ENCODE assay signal across 25 cellular contexts in genomic region chr11:35085766-35086165, GRCh38. TPM values are rescaled to one million over a fixed set of nuclear protein-coding genes. Genes with fewer than 3 reads are reported as not detected.
A peak's percentile ranks its signal among the peaks of the same experiment; 100 is the strongest.
DNase-seq lines count a peak whose midpoint lies in the region; ATAC-seq and TF ChIP-seq lines count a peak whose summit lies in the region.
"Had no signal": no experiment of that assay in that cellular context is flagged by ENCODE, and none has a peak within 500 bp of the region (broad histone marks: within the 10 kb centered on the region; RNA-seq: fewer than 3 reads in every experiment).

No MANE protein-coding gene starts in this region.

- H3K36me3 ChIP-seq in Panc1 (ENCODE audit: control insufficient read depth, insufficient read depth, low read length) (no peaks in the 10 kb centered on the region), heart left ventricle (no peaks in the 10 kb centered on the region), mucosa of descending colon (ENCODE audit: low read depth) (no peaks in the 10 kb centered on the region)
- H3K36me3 ChIP-seq: colonic mucosa, left lung, upper lobe of right lung had no signal

- intact Hi-C loops in Panc1 (cut with micrococcal nuclease; ENCODE audit: unreplicated experiment): no loop called here
- intact Hi-C loops in heart left ventricle (cut with DNase I): loop anchor here in 1 of 10 donors (5.0 kb wide), 1 partner anchor 42 kb away; no protein-coding TSS in a partner anchor
- intact Hi-C loops in mucosa of descending colon (cut with DNase I, micrococcal nuclease): no loop called here

- H3K4me3 Mint-ChIP-seq in activated CD8-positive, alpha-beta memory T cell treated with anti-CD3 and anti-CD28 coated beads, Interleukin-2, amount 10 ng/mL, durations not matched to agents 7 days and 5 days: no peak overlapping the region
- no peak overlapping the region for H3K4me3 Mint-ChIP-seq in osteocyte (ENCODE audit: unreplicated experiment)
- no peak overlapping the region for H3K4me3 Mint-ChIP-seq in stimulated activated naive CD8-positive, alpha-beta T cell treated with anti-CD3 and anti-CD28 coated beads, Interleukin-15, amount 100 ng/mL, for 72 hours
- H3K4me3 Mint-ChIP-seq: activated CD4-positive, alpha-beta T cell treated with anti-CD3 and anti-CD28 coated beads for 36 hours; activated naive CD8-positive, alpha-beta T cell treated with anti-CD3 and anti-CD28 coated beads for 36 hours; natural killer cell had no signal

- TF ChIP-seq CTCF in Panc1 (IDR thresholded peaks at IDR 0.05) (no peak), heart left ventricle (IDR thresholded peaks at IDR 0.05) (no peak), osteocyte (IDR thresholded peaks at IDR 0.05) (no peak), mucosa of descending colon (IDR thresholded peaks at IDR 0.05) (no peak)

- peaks cover 37% of the 10 kb centered on the region for H3K4me1 ChIP-seq in Panc1 (ENCODE audit: control insufficient read depth, insufficient read depth, low read length)
- H3K4me1 ChIP-seq in heart left ventricle: peaks cover 0 to 72% (median 44%) of the 10 kb centered on the region in 12 donors
- H3K4me1 ChIP-seq in mucosa of descending colon (ENCODE audit: low read depth): peaks cover 6% of the 10 kb centered on the region
- H3K4me1 ChIP-seq: colonic mucosa had no signal

- no peaks in the 10 kb centered on the region for H3K27me3 ChIP-seq in Panc1 (ENCODE audit: control insufficient read depth, insufficient read depth, low read length)
- no peaks in the 10 kb centered on the region for H3K27me3 ChIP-seq in heart left ventricle
- H3K27me3 ChIP-seq: colonic mucosa, left lung, upper lobe of right lung had no signal

- peak overlapping the region; percentile 98 for H3K27ac ChIP-seq in Panc1 (ENCODE audit: low read length)
- H3K27ac ChIP-seq in heart left ventricle: peak overlapping the region in 2 of 12 donors; percentile 29 to 30
- H3K27ac ChIP-seq: 22Rv1, colonic mucosa, left lung, PC-9, upper lobe of right lung had no signal

- H3K4me3 ChIP-seq in Panc1 (ENCODE audit: low read depth in 2 of 2, low read length in 2 of 2): no peak overlapping the region
- no peak overlapping the region for H3K4me3 ChIP-seq in heart left ventricle
- H3K4me3 ChIP-seq in mucosa of descending colon: no peak overlapping the region
- H3K4me3 ChIP-seq: colonic mucosa, left lung, PC-9, upper lobe of right lung had no signal

- no peak for ATAC-seq in activated CD8-positive, alpha-beta memory T cell treated with anti-CD3 and anti-CD28 coated beads, Interleukin-2, amount 10 ng/mL, durations not matched to agents 7 days and 5 days
- ATAC-seq in Panc1 (no peak), heart left ventricle (peak in 2 of 4 donors; percentile 18 to 42), mucosa of descending colon (no peak)
- no peak for ATAC-seq in stimulated activated naive CD8-positive, alpha-beta T cell treated with anti-CD3 and anti-CD28 coated beads, Interleukin-15, amount 100 ng/mL, for 72 hours
- ATAC-seq: activated CD4-positive, alpha-beta T cell treated with anti-CD3 and anti-CD28 coated beads for 36 hours; left lung; natural killer cell; upper lobe of right lung had no signal

- no peaks in the 10 kb centered on the region for H3K9me3 Mint-ChIP-seq in activated CD8-positive, alpha-beta memory T cell treated with anti-CD3 and anti-CD28 coated beads, Interleukin-2, amount 10 ng/mL, durations not matched to agents 7 days and 5 days (ENCODE audit: low read depth)
- H3K9me3 Mint-ChIP-seq in osteocyte (ENCODE audit: unreplicated experiment): no peaks in the 10 kb centered on the region
- H3K9me3 Mint-ChIP-seq in stimulated activated naive CD8-positive, alpha-beta T cell treated with anti-CD3 and anti-CD28 coated beads, Interleukin-15, amount 100 ng/mL, for 72 hours: peaks cover 0 to 6% of the 10 kb centered on the region in 2 donors
- H3K9me3 Mint-ChIP-seq: natural killer cell had no signal

- CTCF ChIA-PET in activated CD8-positive, alpha-beta memory T cell treated with anti-CD3 and anti-CD28 coated beads, Interleukin-2, amount 10 ng/mL, durations not matched to agents 7 days and 5 days (lab: Charles Lee): interaction anchor here (0.6 to 1.2 kb wide), 2 partner anchors 14 to 55 kb away, joined by 3 read pairs; no protein-coding TSS in a partner anchor
- CTCF ChIA-PET in Panc1 (lab: Charles Lee): no interaction called here

- BruUV-seq in Panc1 (replicated peaks; lab: Mats Ljungman, UMichigan): no TSS peak

- H3K36me3 Mint-ChIP-seq in activated CD8-positive, alpha-beta memory T cell treated with anti-CD3 and anti-CD28 coated beads, Interleukin-2, amount 10 ng/mL, durations not matched to agents 7 days and 5 days: peaks cover 5% of the 10 kb centered on the region
- no peaks in the 10 kb centered on the region for H3K36me3 Mint-ChIP-seq in osteocyte (ENCODE audit: unreplicated experiment)
- H3K36me3 Mint-ChIP-seq: natural killer cell had no signal

- in situ Hi-C loops in Panc1 (cut with HindIII; ENCODE audit: low pct_unique_long_range_greater_than_20kb, low sequenced_read_pairs): no loop called here

- H3K4me1 Mint-ChIP-seq in activated CD8-positive, alpha-beta memory T cell treated with anti-CD3 and anti-CD28 coated beads, Interleukin-2, amount 10 ng/mL, durations not matched to agents 7 days and 5 days: peaks cover 58% of the 10 kb centered on the region
- peaks cover 54% of the 10 kb centered on the region for H3K4me1 Mint-ChIP-seq in osteocyte (ENCODE audit: unreplicated experiment)
- peaks cover 77% of the 10 kb centered on the region for H3K4me1 Mint-ChIP-seq in stimulated activated naive CD8-positive, alpha-beta T cell treated with anti-CD3 and anti-CD28 coated beads, Interleukin-15, amount 100 ng/mL, for 72 hours

- POLR2A ChIA-PET in Panc1 (lab: Charles Lee): no interaction called here

- peaks cover 3% of the 10 kb centered on the region; the same call in 1 of the 2 replicates for H3K9me3 ChIP-seq in Panc1 (ENCODE audit: control insufficient read depth, insufficient read depth, low read depth, low read length)
- H3K9me3 ChIP-seq in heart left ventricle: no peaks in the 10 kb centered on the region
- H3K9me3 ChIP-seq in mucosa of descending colon: no peaks in the 10 kb centered on the region
- H3K9me3 ChIP-seq: colonic mucosa, left lung, upper lobe of right lung had no signal

- DNase-seq in activated CD8-positive, alpha-beta memory T cell treated with anti-CD3 and anti-CD28 coated beads, Interleukin-2, amount 10 ng/mL, durations not matched to agents 7 days and 5 days: no peak
- DNase-seq in activated CD8-positive, alpha-beta memory T cell treated with anti-CD3 and anti-CD28 coated beads, Interleukin-2, amount 50 U/mL, for 4 hours: no peak
- no peak for DNase-seq in Panc1 (ENCODE audit: low read depth, low spot score)
- DNase-seq in heart left ventricle: peak in 3 of 5 donors; percentile 29 to 77 (median 40)
- DNase-seq in osteocyte (ENCODE audit: extremely low spot score, unreplicated experiment): no peak
- no peak for DNase-seq in stimulated activated naive CD8-positive, alpha-beta T cell treated with anti-CD3 and anti-CD28 coated beads, Interleukin-15, amount 100 ng/mL, for 72 hours
- no peak for DNase-seq in SW480 (ENCODE audit: low spot score)
- DNase-seq in mucosa of descending colon: no peak
- DNase-seq: activated CD4-positive, alpha-beta T cell treated with anti-CD3 and anti-CD28 coated beads for 36 hours; activated naive CD8-positive, alpha-beta T cell treated with anti-CD3 and anti-CD28 coated beads for 36 hours; anterior cingulate cortex; colonic mucosa; effector CD4-positive, alpha-beta T cell; GOT3; left lung; natural killer cell; NCI-H1105 treated with DMSO at 0.1 percent for 48 hours; NCI-H187 treated with DMSO at 0.1 percent for 48 hours; NCI-H2171 treated with DMSO at 0.1 percent for 48 hours; NCI-H510A treated with DMSO at 0.1 percent for 48 hours; PC-9; SHP77; stimulated activated naive CD4-positive, alpha-beta T cell treated with Interleukin-2 at 50 U/mL for 16 hours; upper lobe of right lung had no signal

- no peaks in the 10 kb centered on the region for H3K27me3 Mint-ChIP-seq in activated CD8-positive, alpha-beta memory T cell treated with anti-CD3 and anti-CD28 coated beads, Interleukin-2, amount 10 ng/mL, durations not matched to agents 7 days and 5 days
- H3K27me3 Mint-ChIP-seq in osteocyte (ENCODE audit: unreplicated experiment): no peaks in the 10 kb centered on the region
- no peaks in the 10 kb centered on the region for H3K27me3 Mint-ChIP-seq in stimulated activated naive CD8-positive, alpha-beta T cell treated with anti-CD3 and anti-CD28 coated beads, Interleukin-15, amount 100 ng/mL, for 72 hours
- H3K27me3 Mint-ChIP-seq: activated CD4-positive, alpha-beta T cell treated with anti-CD3 and anti-CD28 coated beads for 36 hours; activated naive CD8-positive, alpha-beta T cell treated with anti-CD3 and anti-CD28 coated beads for 36 hours had no signal

- WGBS in heart left ventricle, 4 donors: 61 to 79% (median 72%) methylated on average over 3 of the region's 3 CpGs

- peak overlapping the region; percentile 21 for H3K27ac Mint-ChIP-seq in activated CD8-positive, alpha-beta memory T cell treated with anti-CD3 and anti-CD28 coated beads, Interleukin-2, amount 10 ng/mL, durations not matched to agents 7 days and 5 days
- peak overlapping the region; percentile 4 for H3K27ac Mint-ChIP-seq in osteocyte (ENCODE audit: unreplicated experiment)
- no peak overlapping the region for H3K27ac Mint-ChIP-seq in stimulated activated naive CD8-positive, alpha-beta T cell treated with anti-CD3 and anti-CD28 coated beads, Interleukin-15, amount 100 ng/mL, for 72 hours
- H3K27ac Mint-ChIP-seq: activated CD4-positive, alpha-beta T cell treated with anti-CD3 and anti-CD28 coated beads for 36 hours; activated naive CD8-positive, alpha-beta T cell treated with anti-CD3 and anti-CD28 coated beads for 36 hours had no signal

- no peak for TF ChIP-seq POLR2A in heart left ventricle (IDR thresholded peaks at IDR 0.05)

RNA-seq across cellular contexts. Expression of gene CD44, which starts 53.2 kb away (rescaled TPM):
- total RNA-seq in activated CD8-positive, alpha-beta memory T cell treated with anti-CD3 and anti-CD28 coated beads, Interleukin-2, amount 10 ng/mL, durations not matched to agents 7 days and 5 days: 100 to 1,000 TPM; 212 to 294 TPM
- total RNA-seq in Panc1 (2021; ENCODE audit: unreplicated experiment): 1,819 TPM
- 1,270 TPM for polyA plus RNA-seq in Panc1 (2012; ENCODE audit: insufficient read length)
- total RNA-seq in heart left ventricle: 100 to 1,000 TPM in 2 of 9 donors, 10 to 100 TPM in 7; 15.1 to 210 (median 26.2) TPM
- polyA plus RNA-seq in heart left ventricle: 10 to 100 TPM in 1 of 2 donors, 1 to 10 TPM in 1; 3.9 to 37.4 TPM
- 283 and 309 TPM in 2 replicates for total RNA-seq in osteocyte
- 100 to 1,000 TPM; 105 to 154 (median 136) TPM for total RNA-seq in mucosa of descending colon

Comparison
In these comparisons a context has a peak if more than half of its experiments do, and no peak if none do; other contexts are left out.
1. DNase-seq: peak in heart left ventricle (3 of 5); none in activated CD8-positive, alpha-beta memory T cell treated with anti-CD3 and anti-CD28 coated beads, Interleukin-2, amount 10 ng/mL, durations not matched to agents 7 days and 5 days (single experiment), activated CD8-positive, alpha-beta memory T cell treated with anti-CD3 and anti-CD28 coated beads, Interleukin-2, amount 50 U/mL, for 4 hours (single experiment), Panc1 (single experiment), osteocyte (single experiment), stimulated activated naive CD8-positive, alpha-beta T cell treated with anti-CD3 and anti-CD28 coated beads, Interleukin-15, amount 100 ng/mL, for 72 hours (0 of 2), SW480 (single experiment) and mucosa of descending colon (0 of 3).
2. H3K27ac Mint-ChIP-seq: peak in activated CD8-positive, alpha-beta memory T cell treated with anti-CD3 and anti-CD28 coated beads, Interleukin-2, amount 10 ng/mL, durations not matched to agents 7 days and 5 days (single experiment) and osteocyte (single experiment); none in stimulated activated naive CD8-positive, alpha-beta T cell treated with anti-CD3 and anti-CD28 coated beads, Interleukin-15, amount 100 ng/mL, for 72 hours (0 of 2).